In the genomic region with DNA sequence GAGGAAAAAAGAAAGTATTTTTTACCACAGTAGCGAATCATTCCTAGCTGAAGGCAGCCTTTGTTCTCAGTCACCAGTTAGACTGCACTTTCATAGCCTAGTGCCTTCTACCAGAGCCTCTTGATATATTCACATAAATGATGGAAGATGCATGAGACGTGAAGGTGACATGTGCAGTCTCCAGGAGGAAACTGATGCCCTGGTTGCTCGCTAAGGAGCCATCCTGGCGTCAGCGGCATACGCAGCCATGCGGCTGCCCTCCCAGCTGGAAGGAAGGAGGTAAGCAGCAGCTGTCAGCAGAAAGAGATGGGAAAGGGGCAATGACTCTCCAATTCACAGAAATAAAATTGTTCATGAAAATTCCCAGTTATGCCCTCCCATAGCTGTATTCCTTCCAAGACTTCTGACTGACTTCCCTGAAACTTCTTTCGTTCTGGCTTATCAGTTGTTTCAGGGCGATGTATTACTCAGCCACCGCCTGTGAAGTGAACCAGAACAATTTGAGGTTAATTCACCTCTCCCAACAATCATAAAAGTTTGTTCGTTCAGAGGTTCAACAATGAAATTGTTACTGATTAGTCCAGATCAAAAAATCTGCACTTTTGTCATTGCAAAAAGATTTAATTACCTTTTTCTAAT, we compare ENCODE assay signal across 10 cellular contexts.
A peak's percentile ranks its signal among the peaks of the same experiment; 100 is the strongest.
DNase-seq lines count a peak whose midpoint lies in the region; ATAC-seq and TF ChIP-seq lines count a peak whose summit lies in the region.
"Had no signal": no experiment of that assay in that cellular context is flagged by ENCODE, and none has a peak within 500 bp of the region (broad histone marks: within the 10 kb centered on the region; RNA-seq: fewer than 3 reads in every experiment).

No MANE protein-coding gene starts in this region.

- H3K18ac ChIP-seq in mesenchymal stem cell (ENCODE audit: low read depth in 1 of 2, low read length in 2 of 2) = peak overlapping the region; percentile 17 to 55

- intact Hi-C loops in PC-3 (cut with micrococcal nuclease) = loop anchor here (1.0 to 10.0 kb wide), 8 partner anchors 13 to 552 kb away; partner anchors contain the start of genes NR2F1 and NR2F1-AS1
- intact Hi-C loops in upper lobe of right lung (cut with DNase I) = no loop called here

- peak overlapping the region; percentile 12; the same call in 1 of the 2 replicates for H2AFZ ChIP-seq in PC-3 (ENCODE audit: low read length)
- H2AFZ ChIP-seq in mesenchymal stem cell (ENCODE audit: low read depth, low read length) = no peak overlapping the region
- H2AFZ ChIP-seq: parathyroid adenoma had no signal

- H3K14ac ChIP-seq in mesenchymal stem cell (ENCODE audit: low read length in 2 of 2) = no peak overlapping the region

- no peaks in the 10 kb centered on the region for H3F3A ChIP-seq in PC-3 (ENCODE audit: low read length, unreplicated experiment)

- H2BK5ac ChIP-seq in mesenchymal stem cell (ENCODE audit: low read depth, low read length, poor library complexity, severe bottlenecking) = no peak overlapping the region

- WGBS in mesenchymal stem cell = 71% methylated on average over 9 of the region's 11 CpGs

- peak overlapping the region; percentile 67 for H3K9ac ChIP-seq in PC-3 (ENCODE audit: low read length)
- peak overlapping the region; percentile 36 for H3K9ac ChIP-seq in mesenchymal stem cell (ENCODE audit: low read length)
- H3K9ac ChIP-seq: parathyroid adenoma had no signal

- no peaks in the 10 kb centered on the region for H3K36me3 Mint-ChIP-seq in chondrocyte (ENCODE audit: low read depth)

- H2BK15ac ChIP-seq in mesenchymal stem cell (ENCODE audit: low read depth, poor library complexity, severe bottlenecking) = no peak overlapping the region

- CTCF ChIA-PET in PC-3 (lab: Charles Lee) = interaction anchor here (0.6 to 0.7 kb wide), 2 partner anchors 174 to 357 kb away, joined by 3 to 4 read pairs; no protein-coding TSS in a partner anchor

- no peaks in the 10 kb centered on the region for H3K9me3 Mint-ChIP-seq in chondrocyte (ENCODE audit: low read depth)

- H3K4me2 ChIP-seq in PC-3 (ENCODE audit: low read length) (peak overlapping the region; percentile 76), mesenchymal stem cell (ENCODE audit: low read length, poor library complexity, severe bottlenecking) (no peak overlapping the region)

- no peaks in the 10 kb centered on the region for H3K79me1 ChIP-seq in mesenchymal stem cell (replicated peaks; ENCODE audit: low read length, poor library complexity, severe bottlenecking)

- peak overlapping the region; percentile 22 for H3K27ac Mint-ChIP-seq in chondrocyte (ENCODE audit: unreplicated experiment)

- H3K27ac ChIP-seq in PC-3 (ENCODE audit: low read length) (peak overlapping the region; percentile 93), mesenchymal stem cell (ENCODE audit: low read length, poor library complexity, severe bottlenecking) (no peak overlapping the region), upper lobe of right lung (peak overlapping the region; percentile 58)
- H3K27ac ChIP-seq: parathyroid adenoma had no signal

- H3K79me2 ChIP-seq in PC-3 (ENCODE audit: low read length) = no peaks in the 10 kb centered on the region
- H3K79me2 ChIP-seq: parathyroid adenoma had no signal

- TF ChIP-seq CTCF in PC-3 (conservative IDR thresholded peaks at IDR 0.05; ENCODE audit: low read depth, low read length) (no peak), chondrocyte (IDR thresholded peaks at IDR 0.05) (no peak), upper lobe of right lung (IDR thresholded peaks at IDR 0.05) (no peak)

- H2AK5ac ChIP-seq in mesenchymal stem cell (ENCODE audit: low read length, severe bottlenecking) = no peak overlapping the region

- H2BK120ac ChIP-seq in mesenchymal stem cell (ENCODE audit: low read depth, low read length) = peak overlapping the region; percentile 1

- H3K9me3 ChIP-seq in PC-3 (ENCODE audit: low read length) (no peaks in the 10 kb centered on the region), mesenchymal stem cell (ENCODE audit: control insufficient read depth, low read length) (no peaks in the 10 kb centered on the region), upper lobe of right lung (no peaks in the 10 kb centered on the region)
- H3K9me3 ChIP-seq: gastroesophageal sphincter had no signal

- TSS peak; percentile 72 for BruUV-seq in PC-3 (replicated peaks; lab: Mats Ljungman, UMichigan)

- H3K9me2 ChIP-seq in PC-3 (replicated peaks; ENCODE audit: low read length) = no peaks in the 10 kb centered on the region

- peak overlapping the region; percentile 14 for H4K8ac ChIP-seq in mesenchymal stem cell (ENCODE audit: low read length)

- peaks cover 36% of the 10 kb centered on the region for H3K4me1 ChIP-seq in PC-3 (ENCODE audit: insufficient read depth, low read length)
- H3K4me1 ChIP-seq in mesenchymal stem cell (ENCODE audit: control insufficient read depth, insufficient read depth, low read depth, low read length) = peaks cover 2% of the 10 kb centered on the region
- H3K4me1 ChIP-seq in upper lobe of right lung = no peaks in the 10 kb centered on the region
- H3K4me1 ChIP-seq: parathyroid adenoma had no signal

- H3K4me3 ChIP-seq in PC-3 (ENCODE audit: low read length) (peak overlapping the region; percentile 40; the same call in 1 of the 2 replicates), mesenchymal stem cell (ENCODE audit: insufficient read depth in 1 of 2, low read depth in 1 of 2, low read length in 2 of 2) (peak overlapping the region in 1 of 2 experiments; percentile 48), upper lobe of right lung (peak overlapping the region; percentile 27)

- H2BK12ac ChIP-seq in mesenchymal stem cell (ENCODE audit: low read length in 2 of 2) = peak overlapping the region; percentile 2 to 59

- DNase-seq in PC-3 = peak; percentile 76
- no peak for DNase-seq in chondrocyte (ENCODE audit: low spot score)
- peak; percentile 22 for DNase-seq in mesenchymal stem cell
- no peak for DNase-seq in upper lobe of right lung
- DNase-seq in NOMO-1 (lab: John Stamatoyannopoulos, UW; ENCODE audit: unreplicated experiment in 2 of 2) = no peak
- no peak for DNase-seq in iPS-NIHi7 (ENCODE audit: extremely low spot score)
- DNase-seq in inferior parietal cortex (ENCODE audit: extremely low spot score) = no peak
- DNase-seq: activated naive CD4-positive, alpha-beta T cell had no signal

- H4K91ac ChIP-seq in mesenchymal stem cell (ENCODE audit: low read length) = peak overlapping the region; percentile 67

- H3K4me1 Mint-ChIP-seq in chondrocyte (ENCODE audit: low read depth) = peaks cover 26% of the 10 kb centered on the region

- no peaks in the 10 kb centered on the region for H3K27me3 ChIP-seq in PC-3 (ENCODE audit: low read length)
- H3K27me3 ChIP-seq in mesenchymal stem cell (ENCODE audit: control insufficient read depth in 1 of 2, insufficient read depth in 1 of 2, low read length in 2 of 2) = no peaks in the 10 kb centered on the region
- H3K27me3 ChIP-seq in upper lobe of right lung = no peaks in the 10 kb centered on the region
- H3K27me3 ChIP-seq: gastroesophageal sphincter had no signal

- peak overlapping the region; percentile 66 for H3K4me3 Mint-ChIP-seq in chondrocyte (ENCODE audit: unreplicated experiment)

- H4K20me1 ChIP-seq in PC-3 (ENCODE audit: low read length) = no peaks in the 10 kb centered on the region

- H3K27me3 Mint-ChIP-seq in chondrocyte (ENCODE audit: low read depth) = no peaks in the 10 kb centered on the region

- peak; percentile 72 for ATAC-seq in PC-3
- no peak for ATAC-seq in upper lobe of right lung
- ATAC-seq: gastroesophageal sphincter had no signal

- H3K4ac ChIP-seq in mesenchymal stem cell (ENCODE audit: low read depth in 1 of 2, low read length in 2 of 2) = peak overlapping the region in 1 of 2 experiments; percentile 50

- H3K36me3 ChIP-seq in PC-3 (ENCODE audit: low read depth, low read length) = no peaks in the 10 kb centered on the region
- H3K36me3 ChIP-seq in mesenchymal stem cell (ENCODE audit: control insufficient read depth in 1 of 2, insufficient read depth in 2 of 2, low read depth in 1 of 2, low read length in 2 of 2) = no peaks in the 10 kb centered on the region
- H3K36me3 ChIP-seq in upper lobe of right lung = no peaks in the 10 kb centered on the region
- H3K36me3 ChIP-seq: gastroesophageal sphincter had no signal

- peak overlapping the region in 1 of 2 experiments; percentile 2 for H3K23ac ChIP-seq in mesenchymal stem cell (ENCODE audit: low read length in 2 of 2)

- POLR2A ChIA-PET in PC-3 (lab: Charles Lee; ENCODE audit: unreplicated experiment) = interaction anchor here (0.5 kb wide), 1 partner anchor 624 kb away, joined by 3 read pairs; no protein-coding TSS in a partner anchor

Comparison
In these comparisons a context has a peak if more than half of its experiments do, and no peak if none do; other contexts are left out.
1. DNase-seq: peak in PC-3 (single experiment) and mesenchymal stem cell (single experiment); none in chondrocyte (single experiment), upper lobe of right lung (single experiment), NOMO-1 (0 of 2), iPS-NIHi7 (single experiment) and inferior parietal cortex (single experiment).